29 cellular contexts compared by ENCODE assay signal in the genomic region with DNA sequence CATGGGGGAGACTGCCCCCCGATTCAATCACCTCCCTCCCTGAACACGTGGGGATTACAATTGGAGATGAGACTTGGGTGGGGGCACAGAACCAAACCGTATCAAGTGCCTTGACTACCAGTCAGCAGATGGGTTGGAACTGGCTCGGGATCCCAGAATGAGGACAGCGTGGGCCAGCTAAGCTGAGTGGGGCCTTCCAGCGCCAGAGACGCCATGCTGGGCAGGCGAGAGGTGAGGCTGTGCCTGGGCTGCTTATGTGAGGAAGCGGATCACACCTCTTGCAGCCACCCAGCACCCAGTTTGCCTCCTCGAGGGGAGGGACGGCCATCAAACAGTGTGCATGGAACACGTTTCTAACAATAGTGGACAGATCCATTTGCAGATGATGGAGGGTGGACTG.
DNase-seq lines count a peak whose midpoint lies in the region; ATAC-seq and TF ChIP-seq lines count a peak whose summit lies in the region.
"Had no signal": no experiment of that assay in that cellular context is flagged by ENCODE, and none has a peak within 500 bp of the region (broad histone marks: within the 10 kb centered on the region; RNA-seq: fewer than 3 reads in every experiment).

No MANE protein-coding gene starts in this region.

- TF ChIP-seq POLR2A in sigmoid colon (IDR thresholded peaks at IDR 0.05): no peak

- no peaks in the 10 kb centered on the region for H3K9me3 ChIP-seq in NT2/D1 (ENCODE audit: insufficient read depth, low read length)
- no peaks in the 10 kb centered on the region for H3K9me3 ChIP-seq in sigmoid colon
- H3K9me3 ChIP-seq: Caco-2, Peyer's patch had no signal

- WGBS in sigmoid colon, 2 donors: 95 to 97% methylated on average over 12 of the region's 12 CpGs

- no peak overlapping the region for H3K27ac ChIP-seq in sigmoid colon
- H3K27ac ChIP-seq: C4-2B, KMS-11, Peyer's patch, SK-N-MC had no signal

- H3K36me3 ChIP-seq in NT2/D1 (ENCODE audit: insufficient read depth, insufficient read length, low read length): no peaks in the 10 kb centered on the region
- no peaks in the 10 kb centered on the region for H3K36me3 ChIP-seq in sigmoid colon
- H3K36me3 ChIP-seq: Peyer's patch had no signal

- no peak for TF ChIP-seq EP300 in sigmoid colon (IDR thresholded peaks at IDR 0.05)

- no peaks in the 10 kb centered on the region for H3K9me3 Mint-ChIP-seq in activated T-helper 17 cell treated with anti-CD3 and anti-CD28 coated beads, Interleukin-2, amount 50 U/mL, for 72 hours
- no peaks in the 10 kb centered on the region for H3K9me3 Mint-ChIP-seq in memory B cell
- no peaks in the 10 kb centered on the region for H3K9me3 Mint-ChIP-seq in activated naive CD8-positive, alpha-beta T cell treated with anti-CD3 and anti-CD28 coated beads for 36 hours
- H3K9me3 Mint-ChIP-seq: CD8-positive, alpha-beta T cell; IgD-negative memory B cell had no signal

- H3K4me1 Mint-ChIP-seq in activated T-helper 17 cell treated with anti-CD3 and anti-CD28 coated beads, Interleukin-2, amount 50 U/mL, for 72 hours: peaks cover 12% of the 10 kb centered on the region
- peaks cover 12% of the 10 kb centered on the region for H3K4me1 Mint-ChIP-seq in memory B cell
- peaks cover 18% of the 10 kb centered on the region for H3K4me1 Mint-ChIP-seq in activated naive CD8-positive, alpha-beta T cell treated with anti-CD3 and anti-CD28 coated beads for 36 hours

- TF ChIP-seq CTCF in sigmoid colon (IDR thresholded peaks at IDR 0.05): no peak

- no peak overlapping the region for H3K4me3 ChIP-seq in NT2/D1 (ENCODE audit: insufficient read length, low read depth)
- H3K4me3 ChIP-seq in sigmoid colon: no peak overlapping the region
- H3K4me3 ChIP-seq: Peyer's patch, SK-N-MC had no signal

- H3K36me3 Mint-ChIP-seq in activated T-helper 17 cell treated with anti-CD3 and anti-CD28 coated beads, Interleukin-2, amount 50 U/mL, for 72 hours (ENCODE audit: low read depth): peaks cover 58% of the 10 kb centered on the region
- H3K36me3 Mint-ChIP-seq in memory B cell: peaks cover 17% of the 10 kb centered on the region
- H3K36me3 Mint-ChIP-seq in activated naive CD8-positive, alpha-beta T cell treated with anti-CD3 and anti-CD28 coated beads for 36 hours: peaks cover 4% of the 10 kb centered on the region

- H3K9ac ChIP-seq in NT2/D1 (ENCODE audit: insufficient read length, low read depth): peak overlapping the region; percentile 36
- H3K9ac ChIP-seq: KMS-11 had no signal

- H3K27me3 ChIP-seq in NT2/D1 (ENCODE audit: insufficient read depth, insufficient read length): no peaks in the 10 kb centered on the region
- H3K27me3 ChIP-seq in sigmoid colon: no peaks in the 10 kb centered on the region
- H3K27me3 ChIP-seq: Peyer's patch had no signal

- H3K4me3 Mint-ChIP-seq in activated T-helper 17 cell treated with anti-CD3 and anti-CD28 coated beads, Interleukin-2, amount 50 U/mL, for 72 hours: no peak overlapping the region
- no peak overlapping the region for H3K4me3 Mint-ChIP-seq in memory B cell
- H3K4me3 Mint-ChIP-seq in activated naive CD8-positive, alpha-beta T cell treated with anti-CD3 and anti-CD28 coated beads for 36 hours: no peak overlapping the region
- H3K4me3 Mint-ChIP-seq: CD8-positive, alpha-beta T cell; IgD-negative memory B cell had no signal

- no peaks in the 10 kb centered on the region for H3K27me3 Mint-ChIP-seq in activated T-helper 17 cell treated with anti-CD3 and anti-CD28 coated beads, Interleukin-2, amount 50 U/mL, for 72 hours
- H3K27me3 Mint-ChIP-seq in memory B cell: no peaks in the 10 kb centered on the region
- H3K27me3 Mint-ChIP-seq in activated naive CD8-positive, alpha-beta T cell treated with anti-CD3 and anti-CD28 coated beads for 36 hours: no peaks in the 10 kb centered on the region
- H3K27me3 Mint-ChIP-seq: IgD-negative memory B cell had no signal

- no peak for ATAC-seq in activated T-helper 17 cell treated with anti-CD3 and anti-CD28 coated beads, Interleukin-2, amount 50 U/mL, for 72 hours (replicated peaks)
- ATAC-seq in memory B cell (ENCODE audit: low read depth): no peak
- ATAC-seq: CD8-positive, alpha-beta T cell; HCT116 had no signal

- DNase-seq in NT2/D1 (ENCODE audit: low read depth, low spot score) (no peak), memory B cell (ENCODE audit: low spot score in 2 of 2) (no peak), sigmoid colon (peak; percentile 45), DMS 273 (lab: John Stamatoyannopoulos, UW; ENCODE audit: unreplicated experiment) (no peak)
- no peak for DNase-seq in stimulated activated naive CD4-positive, alpha-beta T cell (lab: John Stamatoyannopoulos, UW)
- DNase-seq in activated naive CD8-positive, alpha-beta T cell treated with anti-CD3 and anti-CD28 coated beads for 36 hours: no peak
- DNase-seq: Caco-2; CD8-positive, alpha-beta T cell; DMS 273 treated with DMSO at 0.1 percent for 48 hours; DMS79; EL; GDM1; GOT3; MM.1S; NCI-H1048; NCI-H1417; NCI-H1694; NCI-H2029 treated with DMSO at 0.1 percent for 48 hours; NCI-H226; NCI-H510A; NCI-H69; Peyer's patch; SIG-M5 had no signal

- H3K4me1 ChIP-seq in NT2/D1 (ENCODE audit: insufficient read depth, insufficient read length) (peaks cover 23% of the 10 kb centered on the region), sigmoid colon (no peaks in the 10 kb centered on the region)
- H3K4me1 ChIP-seq: Caco-2, Peyer's patch had no signal

- peak overlapping the region; percentile 39 for H3K27ac Mint-ChIP-seq in activated T-helper 17 cell treated with anti-CD3 and anti-CD28 coated beads, Interleukin-2, amount 50 U/mL, for 72 hours
- peak overlapping the region; percentile 1 for H3K27ac Mint-ChIP-seq in memory B cell
- H3K27ac Mint-ChIP-seq in activated naive CD8-positive, alpha-beta T cell treated with anti-CD3 and anti-CD28 coated beads for 36 hours: no peak overlapping the region
- H3K27ac Mint-ChIP-seq: CD8-positive, alpha-beta T cell had no signal

- intact Hi-C loops in sigmoid colon (cut with DNase I): no loop called here
